ENCODE assay signal across 8 cellular contexts in the genomic region with DNA sequence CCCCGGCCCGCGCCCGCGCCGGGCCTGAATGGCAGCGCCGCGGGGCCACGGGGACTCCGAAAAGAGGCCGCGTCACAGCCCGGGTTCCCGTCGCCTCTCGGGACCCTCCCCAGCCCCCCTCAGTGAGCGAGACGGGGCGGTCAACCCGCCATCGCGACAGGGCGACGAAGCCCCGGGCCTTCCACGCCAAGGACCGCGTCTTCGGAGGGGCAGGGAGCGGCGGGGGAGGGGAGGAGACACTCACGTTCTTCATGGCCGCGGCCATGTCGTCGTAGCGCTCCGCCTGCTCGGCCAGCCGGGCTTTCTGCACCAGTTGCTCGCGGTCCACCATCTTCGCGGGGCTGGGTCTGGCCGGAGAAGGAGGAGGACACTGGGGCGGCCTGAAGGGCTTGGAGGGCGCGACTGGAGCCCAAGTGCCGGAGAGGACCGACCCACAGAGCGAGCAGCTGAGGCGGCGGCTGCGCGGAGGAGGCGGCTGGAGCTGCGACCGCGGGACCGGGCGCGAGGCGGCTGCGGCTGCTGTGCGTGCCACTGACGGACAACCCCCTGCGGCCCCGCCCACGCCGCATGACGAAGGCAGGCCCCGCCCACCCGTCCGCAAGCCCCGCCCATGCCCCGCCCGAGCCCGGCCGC. TPM values are rescaled to one million over a fixed set of nuclear protein-coding genes. Genes with fewer than 3 reads are reported as not detected.
DNase-seq lines count a peak whose midpoint lies in the region; ATAC-seq and TF ChIP-seq lines count a peak whose summit lies in the region.

A gene (minus strand): TSS at position 514 of the 633 bp plus-strand sequence. CDS start 183 bp downstream, at position 331.

- TF ChIP-seq POLR2A in lower leg skin (IDR thresholded peaks at IDR 0.05): peak in 1 of 2 donors; percentile 93

- DNase-seq in Ammon's horn (ENCODE audit: low spot score) (peak; percentile 97), NCI-H460 (ENCODE audit: extremely low read depth, low read depth) (peak; percentile 81), dermis microvascular lymphatic vessel endothelial cell (ENCODE audit: low read depth in 2 of 2) (peak; percentile 59 to 89), lower leg skin (ENCODE audit: low spot score in 2 of 2) (peak; percentile 82 to 98)
- peak; percentile 85 for DNase-seq in activated CD4-positive, alpha-beta T cell treated with anti-CD3 and anti-CD28 coated beads, Interleukin-2, amount 50 U/mL, for 1 hour
- peak; percentile 77 to 88 (median 82) for DNase-seq in stimulated activated CD4-positive, alpha-beta T cell treated with anti-CD3 and anti-CD28 coated beads, TNF-alpha, amount 100 ng/mL, for 1 hour (ENCODE audit: low read depth in 3 of 3, low spot score in 1 of 3)

- intact Hi-C loops in lower leg skin (cut with DNase I; ENCODE audit: low total_unique reads): no loop called here

- H3K4me3 ChIP-seq in lower leg skin (ENCODE audit: low read depth, poor library complexity, severe bottlenecking): peak within 1 kb of the TSS; percentile 94

- ATAC-seq in GM19023 (IDR thresholded peaks at IDR 0.05; ENCODE audit: unreplicated experiment): peak; percentile 63
- ATAC-seq in HG03175 (IDR thresholded peaks at IDR 0.05; ENCODE audit: unreplicated experiment): peak; percentile 64

- no peak for TF ChIP-seq CTCF in lower leg skin (IDR thresholded peaks at IDR 0.05)

- WGBS in lower leg skin, 2 donors: 1% methylated on average over 22 to 59 of the region's 80 CpGs

RNA-seq across cellular contexts. Expression of the gene that starts here (rescaled TPM):
- total RNA-seq in NCI-H460 (2014; rRNA removed; shearing (Covaris generic)): 151 and 167 TPM in 2 replicates
- 82.9 and 100 TPM in 2 replicates for polyA plus RNA-seq in NCI-H460 (2014; cell fraction: nucleus; rRNA removed)
- 84.6 and 122 TPM in 2 replicates for total RNA-seq in dermis microvascular lymphatic vessel endothelial cell
- 10 to 100 TPM; 46.5 to 64.5 (median 56.4) TPM for total RNA-seq in lower leg skin

Comparison
In these comparisons a context has a peak if more than half of its experiments do, and no peak if none do; other contexts are left out.
1. Peak in every context shown above with its lines: DNase-seq, ATAC-seq and H3K4me3 ChIP-seq.